In genomic region chr11:45907911-45908370, GRCh38 we compare ENCODE assay signal across 18 cellular contexts. TPM values are rescaled to one million over a fixed set of nuclear protein-coding genes. Genes with fewer than 3 reads are reported as not detected.
DNase-seq lines count a peak whose midpoint lies in the region; ATAC-seq, FAIRE-seq and TF ChIP-seq lines count a peak whose summit lies in the region.
"Had no signal": no experiment of that assay in that cellular context is flagged by ENCODE, and none has a peak within 500 bp of the region (broad histone marks: within the 10 kb centered on the region; RNA-seq: fewer than 3 reads in every experiment).

No MANE protein-coding gene starts in this region.

- peak overlapping the region in 1 of 2 experiments; percentile 30; a peak in 1 of 4 replicates for H3K27ac ChIP-seq in SK-N-SH (ENCODE audit: low read depth in 2 of 2, low read length in 1 of 2)
- H3K27ac ChIP-seq in H1 (ENCODE audit: low read depth, low read length), result no peak overlapping the region
- no peak overlapping the region for H3K27ac ChIP-seq in sigmoid colon
- H3K27ac ChIP-seq: hepatocyte, upper lobe of left lung had no signal

- WGBS in SK-N-SH (ENCODE audit: low lambda C conversion rate), result 97% methylated on average over 5 of the region's 8 CpGs
- 93% methylated on average over 8 of the region's 8 CpGs; no CpG with 5 or more reads in 1 of the 2 experiments for WGBS in H1 (ENCODE audit: extremely low coverage in 1 of 2, insufficient coverage in 1 of 2, insufficient read length in 1 of 2, insufficient replicate concordance in 2 of 2, low coverage in 1 of 2, low lambda C conversion rate in 2 of 2, missing lambda C conversion rate in 1 of 2), 2 experiments
- WGBS in sigmoid colon, 2 donors, result 80 to 84% methylated on average over 8 of the region's 8 CpGs

- H3K79me1 ChIP-seq in H1 (ENCODE audit: low read depth, low read length), result no peaks in the 10 kb centered on the region

- no peak overlapping the region for H2BK5ac ChIP-seq in H1 (ENCODE audit: low read depth, low read length)

- no peak for FAIRE-seq in H1 (lab: Jason Lieb, UNC)
- FAIRE-seq: colon, islet of Langerhans had no signal

- H3K9me2 ChIP-seq in SK-N-SH, result no peaks in the 10 kb centered on the region

- no peak overlapping the region for H3K56ac ChIP-seq in H1 (replicated peaks; ENCODE audit: insufficient read length, low read depth, low read length)

- no peak for TF ChIP-seq RAD21 in SK-N-SH (IDR thresholded peaks at IDR 0.05; ENCODE audit: low read length)
- TF ChIP-seq RAD21 in H1 (IDR thresholded peaks at IDR 0.05 in 1 of 2, conservative IDR thresholded peaks at IDR 0.05 in 1 of 2; ENCODE audit: low read depth in 2 of 2, low read length in 2 of 2), result no peak

- H3K36me3 Mint-ChIP-seq in activated naive CD4-positive, alpha-beta T cell treated with anti-CD3 and anti-CD28 coated beads, Interleukin-2, amount 50 U/mL, for 72 hours, result no peaks in the 10 kb centered on the region
- H3K36me3 Mint-ChIP-seq in activated naive CD4-positive, alpha-beta T cell treated with anti-CD3 and anti-CD28 coated beads, Interleukin-2, amount 10 ng/mL, durations not matched to agents 7 days and 5 days, result no peaks in the 10 kb centered on the region
- no peaks in the 10 kb centered on the region for H3K36me3 Mint-ChIP-seq in nephron progenitor cell (ENCODE audit: low read depth)

- H3K23ac ChIP-seq in H1 (ENCODE audit: insufficient read length), result no peak overlapping the region

- H2BK20ac ChIP-seq in H1 (ENCODE audit: low read length), result no peak overlapping the region

- TF ChIP-seq CTCF in SK-N-SH (IDR thresholded peaks at IDR 0.05) (no peak), H1 (IDR thresholded peaks at IDR 0.05; ENCODE audit: control extremely low read depth in 1 of 3, insufficient read depth in 1 of 3, low read depth in 1 of 3, low read length in 3 of 3) (no peak), sigmoid colon (IDR thresholded peaks at IDR 0.05) (no peak), nephron progenitor cell (IDR thresholded peaks at IDR 0.05) (no peak)

- H3K27me3 ChIP-seq in SK-N-SH (ENCODE audit: insufficient read depth) (no peaks in the 10 kb centered on the region), H1 (replicated peaks in 1 of 4; ENCODE audit: control insufficient read depth in 3 of 4, extremely low read depth in 1 of 4, insufficient read depth in 3 of 4, low read length in 3 of 4) (no peaks in the 10 kb centered on the region), sigmoid colon (no peaks in the 10 kb centered on the region), H7 (ENCODE audit: control insufficient read depth, insufficient read depth, low read length) (no peaks in the 10 kb centered on the region)
- H3K27me3 ChIP-seq: hepatocyte, upper lobe of left lung had no signal

- no peak overlapping the region for H3K4me3 Mint-ChIP-seq in activated naive CD4-positive, alpha-beta T cell treated with anti-CD3 and anti-CD28 coated beads, Interleukin-2, amount 10 ng/mL, durations not matched to agents 7 days and 5 days
- no peak overlapping the region for H3K4me3 Mint-ChIP-seq in nephron progenitor cell
- H3K4me3 Mint-ChIP-seq: CD14-positive monocyte had no signal

- H2AK5ac ChIP-seq in H1 (ENCODE audit: low read depth, low read length), result no peak overlapping the region

- H2BK120ac ChIP-seq in H1 (replicated peaks; ENCODE audit: low read depth, low read length), result no peak overlapping the region

- H4K8ac ChIP-seq in H1 (ENCODE audit: extremely low read depth, insufficient read depth, low read length), result peak overlapping the region; percentile 25; the same call in 1 of the 2 replicates

- H3F3A ChIP-seq in SK-N-SH (replicated peaks; ENCODE audit: insufficient read depth), result no peaks in the 10 kb centered on the region

- no peak overlapping the region for H2BK15ac ChIP-seq in H1 (ENCODE audit: low read length)

- H3K9ac ChIP-seq in SK-N-SH (no peak overlapping the region), H1 (replicated peaks in 1 of 4; ENCODE audit: extremely low read depth in 1 of 4, low read depth in 3 of 4, low read length in 3 of 4) (no peak overlapping the region)

- no peaks in the 10 kb centered on the region for H3K9me3 Mint-ChIP-seq in activated naive CD4-positive, alpha-beta T cell treated with anti-CD3 and anti-CD28 coated beads, Interleukin-2, amount 50 U/mL, for 72 hours
- no peaks in the 10 kb centered on the region for H3K9me3 Mint-ChIP-seq in activated naive CD4-positive, alpha-beta T cell treated with anti-CD3 and anti-CD28 coated beads, Interleukin-2, amount 10 ng/mL, durations not matched to agents 7 days and 5 days
- no peaks in the 10 kb centered on the region for H3K9me3 Mint-ChIP-seq in nephron progenitor cell

- no peak overlapping the region for H3K4me3 ChIP-seq in SK-N-SH (ENCODE audit: low read depth in 2 of 2, low read length in 1 of 2)
- H3K4me3 ChIP-seq in H1 (ENCODE audit: extremely low read depth in 1 of 4, insufficient read depth in 2 of 4, low read depth in 3 of 4, low read length in 4 of 4), result no peak overlapping the region
- H3K4me3 ChIP-seq in sigmoid colon, result no peak overlapping the region
- no peak overlapping the region for H3K4me3 ChIP-seq in H7 (ENCODE audit: insufficient read depth, low read depth, low read length)
- H3K4me3 ChIP-seq: hepatocyte, upper lobe of left lung had no signal

- H3K36me3 ChIP-seq in SK-N-SH (replicated peaks in 1 of 2; ENCODE audit: control insufficient read depth in 1 of 2, insufficient read depth in 2 of 2, low read length in 1 of 2) (peaks cover 0 to 35% of the 10 kb centered on the region in 2 experiments), H1 (ENCODE audit: control insufficient read depth in 2 of 4, insufficient read depth in 4 of 4, low read length in 3 of 4) (peaks cover 6 to 19% (median 14%) of the 10 kb centered on the region in 4 experiments; a peak in 6 of 8 replicates), sigmoid colon (peaks cover under 1 to 60% (median 19%) of the 10 kb centered on the region in 4 donors), H7 (replicated peaks; ENCODE audit: control insufficient read depth, insufficient read depth, low read length) (peaks cover 10% of the 10 kb centered on the region)

- ATAC-seq in activated naive CD4-positive, alpha-beta T cell treated with anti-CD3 and anti-CD28 coated beads, Interleukin-2, amount 50 U/mL, for 72 hours, result no peak
- ATAC-seq: PC-3 had no signal

- no peak for TF ChIP-seq POLR2A in H1 (IDR thresholded peaks at IDR 0.05; ENCODE audit: control extremely low read depth in 1 of 2, low read depth in 2 of 2, low read length in 2 of 2)
- TF ChIP-seq POLR2A in sigmoid colon (IDR thresholded peaks at IDR 0.05), result no peak

- H3K18ac ChIP-seq in H1 (ENCODE audit: extremely low read depth, low read length), result no peak overlapping the region

- H3K27ac Mint-ChIP-seq in activated naive CD4-positive, alpha-beta T cell treated with anti-CD3 and anti-CD28 coated beads, Interleukin-2, amount 50 U/mL, for 72 hours, result peak overlapping the region; percentile 12 to 37
- H3K27ac Mint-ChIP-seq in activated naive CD4-positive, alpha-beta T cell treated with anti-CD3 and anti-CD28 coated beads, Interleukin-2, amount 10 ng/mL, durations not matched to agents 7 days and 5 days, result no peak overlapping the region
- H3K27ac Mint-ChIP-seq in nephron progenitor cell, result no peak overlapping the region

- CTCF ChIA-PET in activated naive CD4-positive, alpha-beta T cell treated with anti-CD3 and anti-CD28 coated beads, Interleukin-2, amount 10 ng/mL, durations not matched to agents 7 days and 5 days (lab: Charles Lee), result no interaction called here
- CTCF ChIA-PET in SK-N-SH (lab: Yijun Ruan, JAX) (interaction anchor here (1.0 to 1.5 kb wide), 3 partner anchors 10 to 36 kb away, joined by 3 to 4 read pairs (median 4); no protein-coding TSS in a partner anchor), H1 (lab: Charles Lee; ENCODE audit: partially characterized antibody) (interaction anchor here (1.4 kb wide), 1 partner anchor 11 kb away, joined by 7 read pairs; no protein-coding TSS in a partner anchor)

- 0 out of 2 replicates have a peak, but pooled peaks cover 2% of the 10 kb centered on the region for H3K23me2 ChIP-seq in H1 (ENCODE audit: low read depth, low read length)

- H3K4me1 ChIP-seq in SK-N-SH (ENCODE audit: control insufficient read depth in 1 of 2, insufficient read depth in 2 of 2, low read depth in 1 of 2, low read length in 1 of 2) (peaks cover 0 to 9% of the 10 kb centered on the region in 2 experiments; a peak in 1 of 4 replicates), H1 (replicated peaks in 1 of 4; ENCODE audit: control insufficient read depth in 3 of 4, insufficient read depth in 4 of 4, low read length in 3 of 4) (no peaks in the 10 kb centered on the region; a peak in 1 of 7 replicates), sigmoid colon (no peaks in the 10 kb centered on the region)
- H3K4me1 ChIP-seq: upper lobe of left lung had no signal

- POLR2A ChIA-PET in SK-N-SH (lab: Yijun Ruan, JAX), result interaction anchor here (0.6 to 3.2 kb wide), 4 partner anchors 9 to 211 kb away, joined by 3 to 15 read pairs (median 4); partner anchors contain the start of gene PEX16
- POLR2A ChIA-PET in H1 (lab: Charles Lee; ENCODE audit: partially characterized antibody), result interaction anchor here (0.8 to 6.2 kb wide), 6 partner anchors 9 to 39 kb away, joined by 3 to 36 read pairs (median 4); partner anchors contain the start of gene PEX16

- no peaks in the 10 kb centered on the region for H3K79me2 ChIP-seq in SK-N-SH (ENCODE audit: insufficient read depth)
- H3K79me2 ChIP-seq in H1 (ENCODE audit: control insufficient read depth in 1 of 2, insufficient read depth in 2 of 2, low read length in 2 of 2), result no peaks in the 10 kb centered on the region
- H3K79me2 ChIP-seq: hepatocyte had no signal

- H3K27me3 Mint-ChIP-seq in activated naive CD4-positive, alpha-beta T cell treated with anti-CD3 and anti-CD28 coated beads, Interleukin-2, amount 10 ng/mL, durations not matched to agents 7 days and 5 days, result peaks cover 15% of the 10 kb centered on the region
- H3K27me3 Mint-ChIP-seq in nephron progenitor cell (ENCODE audit: low read depth, poor library complexity), result no peaks in the 10 kb centered on the region

- H3K4me2 ChIP-seq in SK-N-SH (no peak overlapping the region), H1 (ENCODE audit: insufficient read depth in 1 of 2, low read depth in 2 of 2, low read length in 2 of 2) (no peak overlapping the region)
- H3K4me2 ChIP-seq: hepatocyte had no signal

- DNase-seq in activated naive CD4-positive, alpha-beta T cell treated with anti-CD3 and anti-CD28 coated beads, Interleukin-2, amount 50 U/mL, for 72 hours (ENCODE audit: low spot score in 2 of 2), result no peak
- DNase-seq in activated naive CD4-positive, alpha-beta T cell treated with anti-CD3 and anti-CD28 coated beads, Interleukin-2, amount 10 ng/mL, durations not matched to agents 7 days and 5 days, result no peak
- DNase-seq in SK-N-SH (no peak), H1 (ENCODE audit: low read depth in 1 of 2, low spot score in 2 of 2) (no peak), sigmoid colon (peak; percentile 78), nephron progenitor cell (no peak), superior temporal gyrus (ENCODE audit: extremely low spot score) (no peak), H7 (no peak)
- DNase-seq: activated gamma-delta T cell treated with Interleukin-2 at 50 U/mL for 16 hours; mesendoderm; NCI-H2171 treated with DMSO at 0.1 percent for 48 hours; PC-3; stimulated activated naive CD4-positive, alpha-beta T cell; upper lobe of left lung had no signal

- no peak overlapping the region for H3K14ac ChIP-seq in H1 (ENCODE audit: insufficient read length)

- no peak overlapping the region for H4K5ac ChIP-seq in H1 (ENCODE audit: insufficient read length, low read depth, low read length)

- H4K20me1 ChIP-seq in SK-N-SH (ENCODE audit: insufficient read depth) (no peaks in the 10 kb centered on the region), H1 (replicated peaks in 1 of 2; ENCODE audit: control insufficient read depth in 1 of 2, insufficient read depth in 2 of 2, low read length in 2 of 2) (peaks cover 0 to 17% of the 10 kb centered on the region in 2 experiments)

- intact Hi-C loops in sigmoid colon (cut with DNase I), result no loop called here

- no peak overlapping the region for H4K91ac ChIP-seq in H1 (replicated peaks; ENCODE audit: insufficient read length, low read length)

- no peak overlapping the region for H3K4ac ChIP-seq in H1 (replicated peaks; ENCODE audit: insufficient read length, low read depth, low read length)

- TF ChIP-seq EP300 in SK-N-SH (IDR thresholded peaks at IDR 0.05; ENCODE audit: borderline replicate concordance in 1 of 2, low read depth in 1 of 2, low read length in 1 of 2), result no peak
- TF ChIP-seq EP300 in H1 (IDR thresholded peaks at IDR 0.05; ENCODE audit: borderline replicate concordance in 1 of 2, low read depth in 2 of 2, low read length in 2 of 2), result no peak
- TF ChIP-seq EP300 in sigmoid colon (IDR thresholded peaks at IDR 0.05), result no peak

- H3K9me3 ChIP-seq in SK-N-SH, result no peaks in the 10 kb centered on the region
- no peaks in the 10 kb centered on the region for H3K9me3 ChIP-seq in H1 (ENCODE audit: insufficient read depth in 2 of 2, low read depth in 1 of 2, low read length in 1 of 2)
- H3K9me3 ChIP-seq in sigmoid colon, result no peaks in the 10 kb centered on the region
- H3K9me3 ChIP-seq: upper lobe of left lung had no signal

- H2AFZ ChIP-seq in SK-N-SH (ENCODE audit: low read depth) (no peak overlapping the region), H1 (ENCODE audit: low read length) (no peak overlapping the region)
- H2AFZ ChIP-seq: hepatocyte had no signal

- H2BK12ac ChIP-seq in H1 (ENCODE audit: low read depth, low read length), result no peak overlapping the region

- peaks cover 5% of the 10 kb centered on the region for H3K4me1 Mint-ChIP-seq in activated naive CD4-positive, alpha-beta T cell treated with anti-CD3 and anti-CD28 coated beads, Interleukin-2, amount 10 ng/mL, durations not matched to agents 7 days and 5 days
- peaks cover 11% of the 10 kb centered on the region for H3K4me1 Mint-ChIP-seq in nephron progenitor cell

RNA-seq across cellular contexts. Expression of gene FREY1, which starts 0.9 kb away (rescaled TPM):
- under 1 TPM; 0.64 to 0.91 TPM for total RNA-seq in activated naive CD4-positive, alpha-beta T cell treated with anti-CD3 and anti-CD28 coated beads, Interleukin-2, amount 50 U/mL, for 72 hours
- 0.30 and 0.49 TPM in 2 replicates for polyA plus RNA-seq in SK-N-SH (2012; rRNA removed)
- polyA plus RNA-seq in SK-N-SH (2012; cell fraction: cytosol; rRNA removed), result 0.14 TPM in 1 of 2 replicates, not detected in the other
- polyA plus RNA-seq in SK-N-SH (2012; cell fraction: nucleus; rRNA removed), result 0.89 and 1.3 TPM in 2 replicates
- 1.1 TPM in 1 of 2 replicates, not detected in the other for total RNA-seq in H1 (2021; fragmentation: NEBNext Ultra II Directional; extraction: Animal tissue kit (Norgen Biotek cat#: 25700))
- polyA plus RNA-seq in H1 (2011; rRNA removed), result 0.32 and 1.3 TPM in 2 replicates
- polyA plus RNA-seq in H1 (2011; cell fraction: cytosol; rRNA removed), result not detected
- 1.7 TPM for polyA plus RNA-seq in H1 (2011; cell fraction: nucleus; rRNA removed)
- polyA plus RNA-seq in H1 (2012, experiment 1 of 2), result 0.41 to 0.69 TPM (median 0.44 TPM) in 3 of 4 replicates, not detected in the other
- 0.55 TPM for polyA plus RNA-seq in H1 (2012, experiment 2 of 2)
- 0.24 TPM for polyA plus RNA-seq in H1 (2013, experiment 1 of 2)
- 0.28 TPM for polyA plus RNA-seq in H1 (2013, experiment 2 of 2)
- polyA minus RNA-seq in H1 (2011; rRNA and poly(A)+ RNA removed), result 0.71 and 1.2 TPM in 2 replicates
- not detected for polyA minus RNA-seq in H1 (2011; cell fraction: cytosol; rRNA and poly(A)+ RNA removed)
- 5.4 TPM for polyA minus RNA-seq in H1 (2011; cell fraction: nucleus; rRNA and poly(A)+ RNA removed)
- 1 to 10 TPM in 2 of 4 donors, not detected in 2; 2.2 to 3.5 TPM for total RNA-seq in sigmoid colon
- under 1 TPM in 1 of 3 donors, not detected in 2; 0.64 TPM for polyA plus RNA-seq in sigmoid colon
- total RNA-seq in H7 (2014; rRNA removed; shearing (Covaris generic)), result 0.35 and 2.3 TPM in 2 replicates
- total RNA-seq: hepatocyte had no signal
- polyA plus RNA-seq: CD14-positive monocyte, hepatocyte had no signal

RNA-seq across cellular contexts. Expression of gene PEX16, which starts 9.7 kb away (rescaled TPM):
- total RNA-seq in activated naive CD4-positive, alpha-beta T cell treated with anti-CD3 and anti-CD28 coated beads, Interleukin-2, amount 50 U/mL, for 72 hours, result 10 to 100 TPM; 33.9 to 39.4 TPM
- 44.1 and 46.4 TPM in 2 replicates for polyA plus RNA-seq in SK-N-SH (2012; rRNA removed)
- 22.0 and 28.1 TPM in 2 replicates for polyA plus RNA-seq in SK-N-SH (2012; cell fraction: cytosol; rRNA removed)
- polyA plus RNA-seq in SK-N-SH (2012; cell fraction: nucleus; rRNA removed), result 92.8 and 94.1 TPM in 2 replicates
- 29.2 and 29.4 TPM in 2 replicates for total RNA-seq in H1 (2021; fragmentation: NEBNext Ultra II Directional; extraction: Animal tissue kit (Norgen Biotek cat#: 25700))
- polyA plus RNA-seq in H1 (2011; rRNA removed), result 36.0 and 47.2 TPM in 2 replicates
- polyA plus RNA-seq in H1 (2011; cell fraction: cytosol; rRNA removed), result 46.3 TPM
- 68.9 TPM for polyA plus RNA-seq in H1 (2011; cell fraction: nucleus; rRNA removed)
- 20.7 to 30.4 TPM (median 29.2 TPM) in 4 replicates for polyA plus RNA-seq in H1 (2012, experiment 1 of 2)
- polyA plus RNA-seq in H1 (2012, experiment 2 of 2), result 39.5 TPM
- polyA plus RNA-seq in H1 (2013, experiment 1 of 2), result 19.5 TPM
- polyA plus RNA-seq in H1 (2013, experiment 2 of 2), result 16.5 TPM
- 12.2 and 12.5 TPM in 2 replicates for polyA minus RNA-seq in H1 (2011; rRNA and poly(A)+ RNA removed)
- 22.0 TPM for polyA minus RNA-seq in H1 (2011; cell fraction: cytosol; rRNA and poly(A)+ RNA removed)
- polyA minus RNA-seq in H1 (2011; cell fraction: nucleus; rRNA and poly(A)+ RNA removed), result 28.4 TPM
- total RNA-seq in sigmoid colon, result 10 to 100 TPM; 13.8 to 28.2 (median 21.6) TPM
- 10 to 100 TPM; 30.3 to 46.3 (median 37.8) TPM for polyA plus RNA-seq in sigmoid colon
- 39.9 and 43.7 TPM in 2 replicates for total RNA-seq in H7 (2014; rRNA removed; shearing (Covaris generic))

RNA-seq across cellular contexts. Expression of gene LARGE2, which starts 14.5 kb away (rescaled TPM):
- 1 to 10 TPM in 1 of 2 donors, under 1 TPM in 1; 0.62 to 1.1 TPM for total RNA-seq in activated naive CD4-positive, alpha-beta T cell treated with anti-CD3 and anti-CD28 coated beads, Interleukin-2, amount 50 U/mL, for 72 hours
- 1.4 and 2.4 TPM in 2 replicates for polyA plus RNA-seq in SK-N-SH (2012; rRNA removed)
- 0.94 and 1.6 TPM in 2 replicates for polyA plus RNA-seq in SK-N-SH (2012; cell fraction: cytosol; rRNA removed)
- polyA plus RNA-seq in SK-N-SH (2012; cell fraction: nucleus; rRNA removed), result 4.6 and 6.3 TPM in 2 replicates
- 108 and 111 TPM in 2 replicates for total RNA-seq in H1 (2021; fragmentation: NEBNext Ultra II Directional; extraction: Animal tissue kit (Norgen Biotek cat#: 25700))
- 137 and 234 TPM in 2 replicates for polyA plus RNA-seq in H1 (2011; rRNA removed)
- 102 TPM for polyA plus RNA-seq in H1 (2011; cell fraction: cytosol; rRNA removed)
- 281 TPM for polyA plus RNA-seq in H1 (2011; cell fraction: nucleus; rRNA removed)
- polyA plus RNA-seq in H1 (2012, experiment 1 of 2), result 84.9 to 132 TPM (median 122 TPM) in 4 replicates
- polyA plus RNA-seq in H1 (2012, experiment 2 of 2), result 163 TPM
- 207 TPM for polyA plus RNA-seq in H1 (2013, experiment 1 of 2)
- 217 TPM for polyA plus RNA-seq in H1 (2013, experiment 2 of 2)
- 42.7 and 52.0 TPM in 2 replicates for polyA minus RNA-seq in H1 (2011; rRNA and poly(A)+ RNA removed)
- polyA minus RNA-seq in H1 (2011; cell fraction: cytosol; rRNA and poly(A)+ RNA removed), result 50.4 TPM
- polyA minus RNA-seq in H1 (2011; cell fraction: nucleus; rRNA and poly(A)+ RNA removed), result 42.7 TPM
- total RNA-seq in sigmoid colon, result not detected
- polyA plus RNA-seq in sigmoid colon, result 10 to 100 TPM in 1 of 3 donors, under 1 TPM in 1, not detected in 1; 0.46 to 13.6 TPM
- total RNA-seq in H7 (2014; rRNA removed; shearing (Covaris generic)), result 36.6 and 38.6 TPM in 2 replicates
- polyA plus RNA-seq: CD14-positive monocyte had no signal

RNA-seq across cellular contexts. Expression of gene MAPK8IP1, which starts 22.5 kb away (rescaled TPM):
- total RNA-seq in activated naive CD4-positive, alpha-beta T cell treated with anti-CD3 and anti-CD28 coated beads, Interleukin-2, amount 50 U/mL, for 72 hours, result under 1 TPM; 0.23 to 0.57 TPM
- polyA plus RNA-seq in SK-N-SH (2012; rRNA removed) (11.0 and 12.5 TPM in 2 replicates), H1 (2011; rRNA removed) (32.4 and 62.2 TPM in 2 replicates), sigmoid colon (1 to 10 TPM; 1.2 to 4.2 (median 1.8) TPM)
- 6.0 and 9.8 TPM in 2 replicates for polyA plus RNA-seq in SK-N-SH (2012; cell fraction: cytosol; rRNA removed)
- polyA plus RNA-seq in SK-N-SH (2012; cell fraction: nucleus; rRNA removed), result 21.1 and 22.5 TPM in 2 replicates
- 40.1 and 41.7 TPM in 2 replicates for total RNA-seq in H1 (2021; fragmentation: NEBNext Ultra II Directional; extraction: Animal tissue kit (Norgen Biotek cat#: 25700))
- 34.1 TPM for polyA plus RNA-seq in H1 (2011; cell fraction: cytosol; rRNA removed)
- polyA plus RNA-seq in H1 (2011; cell fraction: nucleus; rRNA removed), result 60.7 TPM
- polyA plus RNA-seq in H1 (2012, experiment 1 of 2), result 22.2 to 33.3 TPM (median 31.5 TPM) in 4 replicates
- 33.0 TPM for polyA plus RNA-seq in H1 (2012, experiment 2 of 2)
- 21.4 TPM for polyA plus RNA-seq in H1 (2013, experiment 1 of 2)
- polyA plus RNA-seq in H1 (2013, experiment 2 of 2), result 18.9 TPM
- 15.4 and 21.4 TPM in 2 replicates for polyA minus RNA-seq in H1 (2011; rRNA and poly(A)+ RNA removed)
- polyA minus RNA-seq in H1 (2011; cell fraction: cytosol; rRNA and poly(A)+ RNA removed), result 35.9 TPM
- 19.7 TPM for polyA minus RNA-seq in H1 (2011; cell fraction: nucleus; rRNA and poly(A)+ RNA removed)
- total RNA-seq in sigmoid colon, result 10 to 100 TPM in 2 of 4 donors, 1 to 10 TPM in 2; 4.9 to 15.5 (median 8.8) TPM
- total RNA-seq in H7 (2014; rRNA removed; shearing (Covaris generic)), result 10.4 and 15.3 TPM in 2 replicates
- polyA plus RNA-seq: CD14-positive monocyte had no signal

Comparison
In these comparisons a context has a peak if more than half of its experiments do, and no peak if none do; other contexts are left out.
1. H3K27ac Mint-ChIP-seq: peak in activated naive CD4-positive, alpha-beta T cell treated with anti-CD3 and anti-CD28 coated beads, Interleukin-2, amount 50 U/mL, for 72 hours (2 of 2); none in activated naive CD4-positive, alpha-beta T cell treated with anti-CD3 and anti-CD28 coated beads, Interleukin-2, amount 10 ng/mL, durations not matched to agents 7 days and 5 days (single experiment) and nephron progenitor cell (single experiment).
2. RNA of gene LARGE2, which starts 14.5 kb away (total RNA-seq): 108 to 111 TPM in H1 and 36.6 to 38.6 TPM in H7; 0.62 to 1.1 TPM in activated naive CD4-positive, alpha-beta T cell treated with anti-CD3 and anti-CD28 coated beads, Interleukin-2, amount 50 U/mL, for 72 hours and not detected in sigmoid colon; every median in the first group is over 10 times any median in the second.